10 cellular contexts compared by ENCODE assay signal in genomic region chr7:31114593-31115343, GRCh38.
DNase-seq lines count a peak whose midpoint lies in the region; ATAC-seq and TF ChIP-seq lines count a peak whose summit lies in the region.
"Had no signal": no experiment of that assay in that cellular context is flagged by ENCODE, and none has a peak within 500 bp of the region (broad histone marks: within the 10 kb centered on the region; RNA-seq: fewer than 3 reads in every experiment).

No MANE protein-coding gene starts in this region.

- in situ Hi-C loops in ACHN (cut with HindIII; ENCODE audit: low pct_ligation_motif_present, low pct_unique_long_range_greater_than_20kb, low sequenced_read_pairs): loop anchor here (25.0 kb wide), 2 partner anchors 127 to 327 kb away; no protein-coding TSS in a partner anchor

- ATAC-seq in GM21423 (IDR thresholded peaks at IDR 0.05; ENCODE audit: unreplicated experiment) (no peak), left colon (no peak), HG03521 (IDR thresholded peaks at IDR 0.05; ENCODE audit: unreplicated experiment) (no peak)

- TF ChIP-seq RAD21 in Ishikawa (IDR thresholded peaks at IDR 0.05; ENCODE audit: low read depth): no peak

- TF ChIP-seq EP300 in Ishikawa (IDR thresholded peaks at IDR 0.05; ENCODE audit: borderline replicate concordance): no peak

- DNase-seq in ACHN (peak; percentile 59), astrocyte of the hippocampus (ENCODE audit: low read depth, low spot score) (peak; percentile 80), iris pigment epithelial cell (ENCODE audit: low read depth) (peak; percentile 52), left colon (no peak), NOMO-1 treated with dmso at 0.1 percent for 144 hours (lab: John Stamatoyannopoulos, UW; ENCODE audit: unreplicated experiment) (no peak)
- DNase-seq: activated CD4-positive, alpha-beta T cell treated with anti-CD3 and anti-CD28 coated beads for 4 hours; NCI-H510A treated with DMSO at 0.1 percent for 48 hours had no signal

- intact Hi-C loops in left colon (cut with DNase I, micrococcal nuclease): no loop called here

TF ChIP-seq in Ishikawa, 13 proteins besides CTCF, POLR2A, EP300 and RAD21:
- TF ChIP-seq ZBTB7A (IDR thresholded peaks at IDR 0.05; ENCODE audit: low read depth) (no peak), REST (IDR thresholded peaks at IDR 0.05; ENCODE audit: low read depth) (peak; percentile 98)

Comparison
In these comparisons a context has a peak if more than half of its experiments do, and no peak if none do; other contexts are left out.
1. DNase-seq: peak in ACHN (single experiment), astrocyte of the hippocampus (single experiment) and iris pigment epithelial cell (single experiment); none in left colon (0 of 2) and NOMO-1 treated with dmso at 0.1 percent for 144 hours (single experiment).